In the genomic region with DNA sequence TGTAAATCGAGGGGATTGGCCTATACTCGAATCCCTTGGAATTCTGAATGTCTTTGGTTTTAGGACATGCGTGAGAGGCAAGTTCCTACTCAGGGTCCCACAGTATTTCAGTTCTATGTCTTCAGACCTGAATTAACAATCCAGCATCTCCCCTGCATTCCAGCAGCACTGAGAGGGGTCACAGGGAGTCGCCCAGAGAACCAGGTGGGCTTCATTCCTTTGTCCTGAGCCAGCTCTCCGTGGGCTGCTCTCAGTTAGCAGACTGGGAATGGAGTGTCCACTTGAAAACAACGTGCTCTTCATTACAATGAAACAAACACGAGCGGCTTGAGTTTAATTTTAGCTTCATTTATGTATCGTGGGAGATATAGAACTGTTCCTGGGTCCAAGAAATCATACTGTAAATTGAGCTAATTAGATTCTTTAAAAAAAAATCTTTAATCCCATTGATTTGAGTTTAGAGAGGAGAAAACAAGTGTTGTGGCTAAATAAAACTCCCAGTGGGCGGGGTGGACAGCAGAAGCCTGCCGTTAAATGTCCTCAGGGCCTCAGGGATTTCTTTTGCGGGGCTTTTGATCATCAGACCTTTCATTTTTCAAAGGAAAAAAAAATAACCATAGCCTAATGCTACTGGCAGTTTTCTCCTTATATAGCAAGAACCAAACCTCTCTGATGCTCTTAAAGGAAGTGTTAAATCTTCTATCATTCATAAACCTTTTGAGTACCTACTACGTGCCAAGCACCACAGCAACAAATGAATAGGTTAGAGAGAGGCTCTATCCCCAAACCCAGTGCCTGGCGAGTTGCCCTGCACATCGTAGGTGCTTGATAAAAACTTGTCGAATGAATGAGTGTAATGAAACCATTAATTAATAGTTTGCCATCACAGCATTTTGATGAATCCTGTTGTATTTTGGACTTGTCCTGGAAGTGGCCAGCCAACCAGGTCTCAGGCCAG, we compare ENCODE assay signal across 16 cellular contexts.
DNase-seq lines count a peak whose midpoint lies in the region; TF ChIP-seq lines count a peak whose summit lies in the region.
"Had no signal": no experiment of that assay in that cellular context is flagged by ENCODE, and none has a peak within 500 bp of the region (broad histone marks: within the 10 kb centered on the region; RNA-seq: fewer than 3 reads in every experiment).

No MANE protein-coding gene starts in this region.

- H3K9me3 ChIP-seq in ascending aorta: no peaks in the 10 kb centered on the region
- H3K9me3 ChIP-seq: colonic mucosa, esophagus muscularis mucosa had no signal

- H3K4me1 ChIP-seq in ascending aorta: peaks cover 5 to 9% of the 10 kb centered on the region in 2 donors
- H3K4me1 ChIP-seq: colonic mucosa had no signal

- no peaks in the 10 kb centered on the region for H3K9me3 Mint-ChIP-seq in CD14-positive monocyte
- peaks cover 0 to 3% (median 0%) of the 10 kb centered on the region in 5 experiments for H3K9me3 Mint-ChIP-seq in brain
- no peaks in the 10 kb centered on the region for H3K9me3 Mint-ChIP-seq in nephron
- H3K9me3 Mint-ChIP-seq in T-helper 2 cell treated with Interferon-gamma antibody and Interleukin-4, amounts not matched to agents 5 μg/mL and 100 μg/mL, for 36 hours: no peaks in the 10 kb centered on the region
- H3K9me3 Mint-ChIP-seq: activated CD4-positive, alpha-beta T cell treated with anti-CD3 and anti-CD28 coated beads, Interleukin-2, amount 10 ng/mL, durations not matched to agents 24 days and 14 days had no signal

- H3K4me1 Mint-ChIP-seq in CD14-positive monocyte: peaks cover 71% of the 10 kb centered on the region
- H3K4me1 Mint-ChIP-seq in brain: peaks cover 63% of the 10 kb centered on the region
- peaks cover 88% of the 10 kb centered on the region for H3K4me1 Mint-ChIP-seq in nephron
- H3K4me1 Mint-ChIP-seq in T-helper 2 cell treated with Interferon-gamma antibody and Interleukin-4, amounts not matched to agents 5 μg/mL and 100 μg/mL, for 36 hours (ENCODE audit: low read depth): peaks cover 33% of the 10 kb centered on the region

- H3K27me3 ChIP-seq in ascending aorta: no peaks in the 10 kb centered on the region
- H3K27me3 ChIP-seq: colonic mucosa, esophagus muscularis mucosa had no signal

- peaks cover 13 to 16% of the 10 kb centered on the region in 2 donors for H3K36me3 Mint-ChIP-seq in CD14-positive monocyte
- peaks cover 1% of the 10 kb centered on the region for H3K36me3 Mint-ChIP-seq in brain
- H3K36me3 Mint-ChIP-seq in nephron (ENCODE audit: low read depth): no peaks in the 10 kb centered on the region
- H3K36me3 Mint-ChIP-seq in T-helper 2 cell treated with Interferon-gamma antibody and Interleukin-4, amounts not matched to agents 5 μg/mL and 100 μg/mL, for 36 hours (ENCODE audit: low read depth): peaks cover 13% of the 10 kb centered on the region

- DNase-seq in CD14-positive monocyte (ENCODE audit: low spot score): no peak
- DNase-seq in Jurkat, Clone E6-1 (ENCODE audit: low read depth, low spot score): peak; percentile 52
- no peak for DNase-seq in ascending aorta (ENCODE audit: low spot score in 2 of 2)
- DNase-seq in NCI-H345 treated with DMSO at 0.1 percent for 48 hours (lab: John Stamatoyannopoulos, UW; ENCODE audit: unreplicated experiment): no peak
- no peak for DNase-seq in T-helper 2 cell treated with Interferon-gamma antibody and Interleukin-4, amounts not matched to agents 5 μg/mL and 100 μg/mL, for 36 hours (ENCODE audit: low spot score)
- no peak for DNase-seq in retina
- DNase-seq: activated CD4-positive, alpha-beta T cell treated with anti-CD3 and anti-CD28 coated beads, Interleukin-2, amount 10 ng/mL, durations not matched to agents 24 days and 14 days; activated T-cell treated with anti-CD3 and anti-CD28 coated beads, Interleukin-2, amount 50 U/mL, for 48 hours; colonic mucosa; DMS 273 treated with DMSO at 0.1 percent for 48 hours; hippocampal formation; NCI-H510A treated with DMSO at 0.1 percent for 48 hours; T-helper 2 cell had no signal

- H3K4me3 ChIP-seq in Jurkat, Clone E6-1 (ENCODE audit: low read length): no peak overlapping the region
- no peak overlapping the region for H3K4me3 ChIP-seq in ascending aorta
- H3K4me3 ChIP-seq: colonic mucosa, esophagus muscularis mucosa had no signal

- intact Hi-C loops in CD14-positive monocyte (cut with micrococcal nuclease): no loop called here
- intact Hi-C loops in ascending aorta (cut with DNase I): no loop called here

- H3K27ac Mint-ChIP-seq in CD14-positive monocyte (peak overlapping the region in 5 of 7 donors; percentile 49 to 81 (median 70)), brain (peak overlapping the region in 4 of 5 experiments; percentile 9 to 59 (median 31)), nephron (peak overlapping the region; percentile 18 to 43 (median 42))
- no peak overlapping the region for H3K27ac Mint-ChIP-seq in T-helper 2 cell treated with Interferon-gamma antibody and Interleukin-4, amounts not matched to agents 5 μg/mL and 100 μg/mL, for 36 hours
- H3K27ac Mint-ChIP-seq: activated CD4-positive, alpha-beta T cell treated with anti-CD3 and anti-CD28 coated beads, Interleukin-2, amount 10 ng/mL, durations not matched to agents 24 days and 14 days had no signal

- no peak for TF ChIP-seq CTCF in CD14-positive monocyte (IDR thresholded peaks at IDR 0.05)
- TF ChIP-seq CTCF in brain (conservative IDR thresholded peaks at IDR 0.05): no peak
- TF ChIP-seq CTCF in nephron (IDR thresholded peaks at IDR 0.05; ENCODE audit: unreplicated experiment in 3 of 3): no peak
- no peak for TF ChIP-seq CTCF in ascending aorta (IDR thresholded peaks at IDR 0.05)

- H3K27me3 Mint-ChIP-seq in CD14-positive monocyte (ENCODE audit: low read depth in 3 of 3) (peaks cover 0 to 1% (median 0%) of the 10 kb centered on the region in 3 donors), brain (peaks cover 4% of the 10 kb centered on the region), nephron (ENCODE audit: low read depth) (no peaks in the 10 kb centered on the region)
- H3K27me3 Mint-ChIP-seq in T-helper 2 cell treated with Interferon-gamma antibody and Interleukin-4, amounts not matched to agents 5 μg/mL and 100 μg/mL, for 36 hours (ENCODE audit: low read depth): no peaks in the 10 kb centered on the region
- H3K27me3 Mint-ChIP-seq: activated CD4-positive, alpha-beta T cell treated with anti-CD3 and anti-CD28 coated beads, Interleukin-2, amount 10 ng/mL, durations not matched to agents 24 days and 14 days had no signal

- H3K4me3 Mint-ChIP-seq in CD14-positive monocyte: no peak overlapping the region
- no peak overlapping the region for H3K4me3 Mint-ChIP-seq in brain
- no peak overlapping the region for H3K4me3 Mint-ChIP-seq in nephron
- no peak overlapping the region for H3K4me3 Mint-ChIP-seq in T-helper 2 cell treated with Interferon-gamma antibody and Interleukin-4, amounts not matched to agents 5 μg/mL and 100 μg/mL, for 36 hours
- H3K4me3 Mint-ChIP-seq: activated CD4-positive, alpha-beta T cell treated with anti-CD3 and anti-CD28 coated beads, Interleukin-2, amount 10 ng/mL, durations not matched to agents 24 days and 14 days had no signal

- no peaks in the 10 kb centered on the region for H3K36me3 ChIP-seq in ascending aorta
- H3K36me3 ChIP-seq: colonic mucosa, esophagus muscularis mucosa had no signal

- no peak overlapping the region for H3K27ac ChIP-seq in ascending aorta
- H3K27ac ChIP-seq: colonic mucosa, esophagus muscularis mucosa had no signal
